In genomic region chr7:90961037-90961725, GRCh38 we compare ENCODE assay signal across 1 cellular context.
TF ChIP-seq lines count a peak whose summit lies in the region.

No MANE protein-coding gene starts in this region.

TF ChIP-seq in IMR-90, 13 proteins besides CTCF, POLR2A, EP300 and RAD21:
- no peak for TF ChIP-seq SMC3 (IDR thresholded peaks at IDR 0.05; ENCODE audit: low read depth, low read length)
- no peak for TF ChIP-seq NFE2L2 (IDR thresholded peaks at IDR 0.05; ENCODE audit: low read depth, low read length)
- no peak for TF ChIP-seq MAZ (IDR thresholded peaks at IDR 0.05; ENCODE audit: borderline replicate concordance, low read depth, low read length)
- TF ChIP-seq RFX5 (IDR thresholded peaks at IDR 0.05; ENCODE audit: low read depth, low read length): no peak
- no peak for TF ChIP-seq RCOR1 (IDR thresholded peaks at IDR 0.05; ENCODE audit: insufficient replicate concordance, low read length)
- TF ChIP-seq USF2 (IDR thresholded peaks at IDR 0.05; ENCODE audit: low read depth, low read length): no peak
- no peak for TF ChIP-seq CHD1 (IDR thresholded peaks at IDR 0.05; ENCODE audit: low read depth, low read length)
- no peak for TF ChIP-seq MAFK (IDR thresholded peaks at IDR 0.05; ENCODE audit: low read depth, low read length)
- TF ChIP-seq MXI1 (IDR thresholded peaks at IDR 0.05; ENCODE audit: borderline replicate concordance, low read depth, low read length): no peak
- TF ChIP-seq BHLHE40 (IDR thresholded peaks at IDR 0.05; ENCODE audit: low read depth, low read length): no peak
- TF ChIP-seq ELK1 (IDR thresholded peaks at IDR 0.05; ENCODE audit: borderline replicate concordance, low read depth, low read length): no peak
- TF ChIP-seq CEBPB (IDR thresholded peaks at IDR 0.05; ENCODE audit: low read depth, low read length): no peak
